Comparison of ENCODE assay signal across 24 cellular contexts in the genomic region with DNA sequence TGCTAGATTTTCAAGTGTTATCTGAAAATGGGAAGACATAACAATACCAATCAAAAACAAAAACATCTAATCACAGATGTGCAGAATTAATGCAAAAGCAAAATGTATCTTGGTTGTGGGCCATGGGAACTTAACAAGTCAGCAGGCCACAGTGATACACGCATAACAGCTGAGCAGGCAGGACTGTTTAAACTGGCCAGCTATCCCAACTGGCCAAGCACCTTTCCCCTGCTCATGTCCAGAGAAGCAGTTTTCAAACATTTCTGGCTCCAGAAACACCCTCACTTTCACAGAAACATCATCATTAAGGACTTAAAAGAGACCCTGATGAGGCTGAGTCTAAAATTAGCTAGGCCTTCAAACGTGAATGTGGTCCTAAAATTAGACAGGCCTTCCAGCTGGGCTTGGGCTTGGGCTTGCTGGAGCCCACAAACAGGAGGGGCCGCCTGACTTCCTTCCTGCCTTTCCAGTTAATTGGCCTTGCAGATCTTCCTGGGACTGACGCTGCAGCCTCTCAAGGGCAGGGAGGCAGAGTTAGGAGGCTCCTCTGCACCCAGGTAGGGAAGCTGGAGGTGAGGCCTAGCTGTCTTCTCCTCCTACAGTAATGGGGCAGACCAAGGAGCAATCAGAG.
DNase-seq lines count a peak whose midpoint lies in the region; ATAC-seq and TF ChIP-seq lines count a peak whose summit lies in the region.
"Had no signal": no experiment of that assay in that cellular context is flagged by ENCODE, and none has a peak within 500 bp of the region (broad histone marks: within the 10 kb centered on the region; RNA-seq: fewer than 3 reads in every experiment).

No MANE protein-coding gene starts in this region.

- no peak for TF ChIP-seq RAD21 in SK-N-SH (IDR thresholded peaks at IDR 0.05; ENCODE audit: low read length)

- H3K36me3 Mint-ChIP-seq in neural progenitor cell = no peaks in the 10 kb centered on the region
- H3K36me3 Mint-ChIP-seq in activated CD4-positive, alpha-beta T cell treated with anti-CD3 and anti-CD28 coated beads, Interleukin-2, amount 10 ng/mL, durations not matched to agents 24 days and 14 days (ENCODE audit: low read depth) = no peaks in the 10 kb centered on the region
- H3K36me3 Mint-ChIP-seq in activated CD4-positive, alpha-beta T cell treated with anti-CD3 and anti-CD28 coated beads for 36 hours (ENCODE audit: low read depth) = no peaks in the 10 kb centered on the region

- POLR2A ChIA-PET in SK-N-SH (lab: Yijun Ruan, JAX) = no interaction called here
- POLR2A ChIA-PET in activated CD4-positive, alpha-beta T cell treated with anti-CD3 and anti-CD28 coated beads for 36 hours (lab: Charles Lee) = interaction anchor here (0.6 kb wide), 1 partner anchor 89 kb away, joined by 3 read pairs; no protein-coding TSS in a partner anchor

- H3F3A ChIP-seq in Loucy (ENCODE audit: low read depth) (no peaks in the 10 kb centered on the region), neural progenitor cell (ENCODE audit: low read depth) (no peaks in the 10 kb centered on the region), SK-N-SH (replicated peaks; ENCODE audit: insufficient read depth) (no peaks in the 10 kb centered on the region)

- H3K27ac ChIP-seq in BLaER1 treated with 17β-estradiol and CSF1 and Interleukin-3, amounts not matched to agents 10 nM and 100 nM = peak overlapping the region in 9 of 11 experiments; percentile 19 to 77 (median 68); a peak in 17 of 22 replicates
- H3K27ac ChIP-seq in cardiac muscle cell = peak overlapping the region; percentile 83
- H3K27ac ChIP-seq in neural progenitor cell = no peak overlapping the region
- no peak overlapping the region for H3K27ac ChIP-seq in SK-N-SH (ENCODE audit: low read depth in 2 of 2, low read length in 1 of 2)
- H3K27ac ChIP-seq: skin epidermis, stomach, tibial artery had no signal

- peak overlapping the region in 2 of 10 experiments; percentile 14 to 22; a peak in 3 of 20 replicates for H3K4me3 ChIP-seq in BLaER1 treated with 17β-estradiol and CSF1 and Interleukin-3, amounts not matched to agents 10 nM and 100 nM
- H3K4me3 ChIP-seq in Loucy (ENCODE audit: low read length, poor library complexity, severe bottlenecking) (no peak overlapping the region), cardiac muscle cell (no peak overlapping the region), neural progenitor cell (no peak overlapping the region), SK-N-SH (ENCODE audit: low read depth in 2 of 2, low read length in 1 of 2) (no peak overlapping the region)
- H3K4me3 ChIP-seq: HAP-1, skin epidermis, stomach, tibial artery had no signal

- intact Hi-C loops in activated CD4-positive, alpha-beta T cell treated with anti-CD3 and anti-CD28 coated beads, Interleukin-2, amount 10 ng/mL, durations not matched to agents 24 days and 14 days (cut with micrococcal nuclease) = no loop called here
- intact Hi-C loops in left colon (cut with DNase I, micrococcal nuclease) = no loop called here
- intact Hi-C loops in activated CD4-positive, alpha-beta T cell treated with anti-CD3 and anti-CD28 coated beads for 36 hours (cut with DNase I, micrococcal nuclease) = no loop called here

- peaks cover 0 to 8% (median 0%) of the 10 kb centered on the region in 11 experiments; a peak in 3 of 22 replicates for H3K9me3 ChIP-seq in BLaER1 treated with 17β-estradiol and CSF1 and Interleukin-3, amounts not matched to agents 10 nM and 100 nM (replicated peaks in 1 of 11)
- no peaks in the 10 kb centered on the region for H3K9me3 ChIP-seq in Loucy (ENCODE audit: insufficient read depth, low read depth, low read length)
- no peaks in the 10 kb centered on the region for H3K9me3 ChIP-seq in cardiac muscle cell (ENCODE audit: low read depth)
- H3K9me3 ChIP-seq in neural progenitor cell (ENCODE audit: low read depth) = no peaks in the 10 kb centered on the region
- H3K9me3 ChIP-seq in SK-N-SH = no peaks in the 10 kb centered on the region
- H3K9me3 ChIP-seq: HAP-1, stomach, tibial artery had no signal

- no peak for TF ChIP-seq CTCF in Loucy (conservative IDR thresholded peaks at IDR 0.05; ENCODE audit: low read length)
- no peak for TF ChIP-seq CTCF in cardiac muscle cell (IDR thresholded peaks at IDR 0.05; ENCODE audit: low read depth, low read length)
- TF ChIP-seq CTCF in neural progenitor cell (IDR thresholded peaks at IDR 0.05) = no peak
- no peak for TF ChIP-seq CTCF in SK-N-SH (IDR thresholded peaks at IDR 0.05)

- 83% methylated on average over 2 of the region's 4 CpGs for WGBS in SK-N-SH (ENCODE audit: low lambda C conversion rate)

- peak overlapping the region in 7 of 11 experiments; percentile 39 to 64 (median 48); a peak in 10 of 22 replicates for H3K9ac ChIP-seq in BLaER1 treated with 17β-estradiol and CSF1 and Interleukin-3, amounts not matched to agents 10 nM and 100 nM
- H3K9ac ChIP-seq in Loucy (ENCODE audit: low read depth, low read length, poor library complexity, severe bottlenecking) (peak overlapping the region; percentile 23), neural progenitor cell (no peak overlapping the region), SK-N-SH (no peak overlapping the region)

- peak in 1 of 2 donors; percentile 65 for DNase-seq in cardiac muscle cell (ENCODE audit: low read depth in 1 of 2, low spot score in 1 of 2)
- no peak for DNase-seq in neural progenitor cell (ENCODE audit: low spot score)
- DNase-seq in activated CD4-positive, alpha-beta T cell treated with anti-CD3 and anti-CD28 coated beads, Interleukin-2, amount 10 ng/mL, durations not matched to agents 24 days and 14 days = no peak
- no peak for DNase-seq in left colon
- DNase-seq in SK-N-SH = no peak
- DNase-seq in activated CD4-positive, alpha-beta T cell treated with anti-CD3 and anti-CD28 coated beads for 36 hours = no peak
- DNase-seq: activated gamma-delta T cell; activated T-cell treated with anti-CD3 and anti-CD28 coated beads, Interleukin-2, amount 50 U/mL, for 1 hour; cerebellar nuclear complex; DMS53; KG1; NCI-H146; NCI-H2107; NCI-H82; stimulated activated CD8-positive, alpha-beta memory T cell treated with anti-CD3 and anti-CD28 coated beads, Interleukin-4, amount 100 ng/mL, for 48 hours; stomach; T-helper 17 cell; tibial artery had no signal

- no peaks in the 10 kb centered on the region for H3K36me3 ChIP-seq in BLaER1 treated with 17β-estradiol and CSF1 and Interleukin-3, amounts not matched to agents 10 nM and 100 nM
- H3K36me3 ChIP-seq in Loucy (ENCODE audit: insufficient read depth, low read length) (no peaks in the 10 kb centered on the region), cardiac muscle cell (no peaks in the 10 kb centered on the region), neural progenitor cell (no peaks in the 10 kb centered on the region), SK-N-SH (replicated peaks in 1 of 2; ENCODE audit: control insufficient read depth in 1 of 2, insufficient read depth in 2 of 2, low read length in 1 of 2) (no peaks in the 10 kb centered on the region)
- H3K36me3 ChIP-seq: HAP-1, stomach, tibial artery had no signal

- H3K4me3 Mint-ChIP-seq in neural progenitor cell = no peak overlapping the region
- H3K4me3 Mint-ChIP-seq in activated CD4-positive, alpha-beta T cell treated with anti-CD3 and anti-CD28 coated beads, Interleukin-2, amount 10 ng/mL, durations not matched to agents 24 days and 14 days = no peak overlapping the region
- no peak overlapping the region for H3K4me3 Mint-ChIP-seq in activated CD4-positive, alpha-beta T cell treated with anti-CD3 and anti-CD28 coated beads for 36 hours
- H3K4me3 Mint-ChIP-seq: B cell, T-helper 17 cell had no signal

- 0 out of 22 replicates have a peak, but pooled peaks cover 0 to 3% (median 0%) of the 10 kb centered on the region in 11 experiments for H3K27me3 ChIP-seq in BLaER1 treated with 17β-estradiol and CSF1 and Interleukin-3, amounts not matched to agents 10 nM and 100 nM
- H3K27me3 ChIP-seq in Loucy (ENCODE audit: insufficient read depth, low read length, poor library complexity, severe bottlenecking) (no peaks in the 10 kb centered on the region), cardiac muscle cell (no peaks in the 10 kb centered on the region), neural progenitor cell (no peaks in the 10 kb centered on the region), SK-N-SH (ENCODE audit: insufficient read depth) (no peaks in the 10 kb centered on the region)
- H3K27me3 ChIP-seq: stomach, tibial artery had no signal

- no peaks in the 10 kb centered on the region for H4K20me1 ChIP-seq in BLaER1 treated with 17β-estradiol and CSF1 and Interleukin-3, amounts not matched to agents 10 nM and 100 nM
- H4K20me1 ChIP-seq in Loucy (ENCODE audit: insufficient read depth, low read length, poor library complexity, severe bottlenecking) (no peaks in the 10 kb centered on the region), neural progenitor cell (ENCODE audit: low read depth) (no peaks in the 10 kb centered on the region), SK-N-SH (ENCODE audit: insufficient read depth) (no peaks in the 10 kb centered on the region)

- H2AFZ ChIP-seq in Loucy (ENCODE audit: low read length) = peak overlapping the region; percentile 4; the same call in 1 of the 2 replicates
- peak overlapping the region; percentile 61 for H2AFZ ChIP-seq in neural progenitor cell (replicated peaks)
- no peak overlapping the region for H2AFZ ChIP-seq in SK-N-SH (ENCODE audit: low read depth)

- H3K9me3 Mint-ChIP-seq in neural progenitor cell = no peaks in the 10 kb centered on the region
- no peaks in the 10 kb centered on the region for H3K9me3 Mint-ChIP-seq in activated CD4-positive, alpha-beta T cell treated with anti-CD3 and anti-CD28 coated beads, Interleukin-2, amount 10 ng/mL, durations not matched to agents 24 days and 14 days
- no peaks in the 10 kb centered on the region for H3K9me3 Mint-ChIP-seq in activated CD4-positive, alpha-beta T cell treated with anti-CD3 and anti-CD28 coated beads for 36 hours (ENCODE audit: low read depth)

- peak overlapping the region; percentile 51 to 91 (median 82) for H3K4me2 ChIP-seq in BLaER1 treated with 17β-estradiol and CSF1 and Interleukin-3, amounts not matched to agents 10 nM and 100 nM
- peak overlapping the region; percentile 36 for H3K4me2 ChIP-seq in Loucy (ENCODE audit: low read depth, low read length, poor library complexity, severe bottlenecking)
- no peak overlapping the region for H3K4me2 ChIP-seq in neural progenitor cell
- no peak overlapping the region for H3K4me2 ChIP-seq in SK-N-SH

- no peaks in the 10 kb centered on the region for H3K27me3 Mint-ChIP-seq in neural progenitor cell (ENCODE audit: insufficient read depth, low read depth)
- peaks cover 2% of the 10 kb centered on the region for H3K27me3 Mint-ChIP-seq in activated CD4-positive, alpha-beta T cell treated with anti-CD3 and anti-CD28 coated beads, Interleukin-2, amount 10 ng/mL, durations not matched to agents 24 days and 14 days
- no peaks in the 10 kb centered on the region for H3K27me3 Mint-ChIP-seq in activated CD4-positive, alpha-beta T cell treated with anti-CD3 and anti-CD28 coated beads for 36 hours
- H3K27me3 Mint-ChIP-seq: B cell, T-helper 17 cell had no signal

- H3K27ac Mint-ChIP-seq in neural progenitor cell = peak overlapping the region; percentile 30
- no peak overlapping the region for H3K27ac Mint-ChIP-seq in activated CD4-positive, alpha-beta T cell treated with anti-CD3 and anti-CD28 coated beads, Interleukin-2, amount 10 ng/mL, durations not matched to agents 24 days and 14 days
- H3K27ac Mint-ChIP-seq in activated CD4-positive, alpha-beta T cell treated with anti-CD3 and anti-CD28 coated beads for 36 hours = no peak overlapping the region
- H3K27ac Mint-ChIP-seq: B cell, T-helper 17 cell had no signal

- TF ChIP-seq EP300 in SK-N-SH (IDR thresholded peaks at IDR 0.05; ENCODE audit: borderline replicate concordance in 1 of 2, low read depth in 1 of 2, low read length in 1 of 2) = no peak

- ATAC-seq in left colon = no peak
- no peak for ATAC-seq in activated CD4-positive, alpha-beta T cell treated with anti-CD3 and anti-CD28 coated beads for 36 hours
- ATAC-seq: SK-N-SH treated with all-trans-retinoic acid at 6 μM for 48 hours, T-helper 17 cell had no signal

- peaks cover 20 to 36% (median 32%) of the 10 kb centered on the region in 10 experiments for H3K4me1 ChIP-seq in BLaER1 treated with 17β-estradiol and CSF1 and Interleukin-3, amounts not matched to agents 10 nM and 100 nM
- H3K4me1 ChIP-seq in Loucy (ENCODE audit: insufficient read depth, low read length, poor library complexity, severe bottlenecking) = peaks cover 36% of the 10 kb centered on the region
- H3K4me1 ChIP-seq in cardiac muscle cell (ENCODE audit: low read depth) = peaks cover 36% of the 10 kb centered on the region
- peaks cover 14% of the 10 kb centered on the region for H3K4me1 ChIP-seq in neural progenitor cell
- peaks cover 4 to 9% of the 10 kb centered on the region in 2 experiments for H3K4me1 ChIP-seq in SK-N-SH (ENCODE audit: control insufficient read depth in 1 of 2, insufficient read depth in 2 of 2, low read depth in 1 of 2, low read length in 1 of 2)
- H3K4me1 ChIP-seq: tibial artery had no signal

- peaks cover 37% of the 10 kb centered on the region for H3K4me1 Mint-ChIP-seq in neural progenitor cell
- peaks cover 2% of the 10 kb centered on the region for H3K4me1 Mint-ChIP-seq in activated CD4-positive, alpha-beta T cell treated with anti-CD3 and anti-CD28 coated beads, Interleukin-2, amount 10 ng/mL, durations not matched to agents 24 days and 14 days
- H3K4me1 Mint-ChIP-seq in activated CD4-positive, alpha-beta T cell treated with anti-CD3 and anti-CD28 coated beads for 36 hours = no peaks in the 10 kb centered on the region
- H3K4me1 Mint-ChIP-seq: T-helper 17 cell had no signal

- H3K79me2 ChIP-seq in Loucy (ENCODE audit: insufficient read depth, low read length) = no peaks in the 10 kb centered on the region
- H3K79me2 ChIP-seq in neural progenitor cell (ENCODE audit: low read depth) = no peaks in the 10 kb centered on the region
- H3K79me2 ChIP-seq in SK-N-SH (ENCODE audit: insufficient read depth) = no peaks in the 10 kb centered on the region

- CTCF ChIA-PET in SK-N-SH (lab: Yijun Ruan, JAX) = interaction anchor here (1.0 kb wide), 1 partner anchor 447 kb away, joined by 3 read pairs; no protein-coding TSS in a partner anchor
- CTCF ChIA-PET in activated CD4-positive, alpha-beta T cell treated with anti-CD3 and anti-CD28 coated beads for 36 hours (lab: Charles Lee) = interaction anchor here (0.6 to 0.8 kb wide), 2 partner anchors 136 to 388 kb away, joined by 3 to 4 read pairs; no protein-coding TSS in a partner anchor

- H3K9me2 ChIP-seq in Loucy (replicated peaks; ENCODE audit: low read depth, low read length) = no peaks in the 10 kb centered on the region
- no peaks in the 10 kb centered on the region for H3K9me2 ChIP-seq in SK-N-SH

Comparison
In these comparisons a context has a peak if more than half of its experiments do, and no peak if none do; other contexts are left out.
1. H3K27ac ChIP-seq: peak in BLaER1 treated with 17β-estradiol and CSF1 and Interleukin-3, amounts not matched to agents 10 nM and 100 nM (9 of 11) and cardiac muscle cell (single experiment); none in neural progenitor cell (single experiment) and SK-N-SH (0 of 2).
2. H3K4me2 ChIP-seq: peak in BLaER1 treated with 17β-estradiol and CSF1 and Interleukin-3, amounts not matched to agents 10 nM and 100 nM (11 of 11) and Loucy (single experiment); none in neural progenitor cell (single experiment) and SK-N-SH (single experiment).
3. H3K9ac ChIP-seq: peak in BLaER1 treated with 17β-estradiol and CSF1 and Interleukin-3, amounts not matched to agents 10 nM and 100 nM (7 of 11) and Loucy (single experiment); none in neural progenitor cell (single experiment) and SK-N-SH (single experiment).